14 cellular contexts compared by ENCODE assay signal in genomic region chr2:181471783-181472182, GRCh38. TPM values are rescaled to one million over a fixed set of nuclear protein-coding genes. Genes with fewer than 3 reads are reported as not detected.
DNase-seq lines count a peak whose midpoint lies in the region; ATAC-seq and TF ChIP-seq lines count a peak whose summit lies in the region.
"Had no signal": no experiment of that assay in that cellular context is flagged by ENCODE, and none has a peak within 500 bp of the region (broad histone marks: within the 10 kb centered on the region; RNA-seq: fewer than 3 reads in every experiment).

No MANE protein-coding gene starts in this region.

- H3K36me3 Mint-ChIP-seq in CD4-positive, alpha-beta T cell (ENCODE audit: low read depth) = peaks cover 92% of the 10 kb centered on the region
- H3K36me3 Mint-ChIP-seq in T-cell (peaks cover 68% of the 10 kb centered on the region), type B pancreatic cell (no peaks in the 10 kb centered on the region)

- POLR2A ChIA-PET in CD4-positive, alpha-beta T cell (lab: Charles Lee) = interaction anchor here (1.0 kb wide), 1 partner anchor 10 kb away, joined by 3 read pairs; no protein-coding TSS in a partner anchor
- POLR2A ChIA-PET in T-cell (lab: Charles Lee) = no interaction called here

- H3K27ac ChIP-seq in CD4-positive, alpha-beta T cell (ENCODE audit: low read depth, low read length) = peak overlapping the region; percentile 37
- no peak overlapping the region for H3K27ac ChIP-seq in esophagus squamous epithelium
- H3K27ac ChIP-seq: thyroid gland had no signal

- no peaks in the 10 kb centered on the region for H3K27me3 Mint-ChIP-seq in CD4-positive, alpha-beta T cell
- no peaks in the 10 kb centered on the region for H3K27me3 Mint-ChIP-seq in T-cell
- H3K27me3 Mint-ChIP-seq in type B pancreatic cell = no peaks in the 10 kb centered on the region

- no peaks in the 10 kb centered on the region for H3K27me3 ChIP-seq in CD4-positive, alpha-beta T cell (ENCODE audit: control insufficient read depth, insufficient read depth, low read length)
- H3K27me3 ChIP-seq in kidney epithelial cell (ENCODE audit: control insufficient read depth, insufficient read depth, low read length) (no peaks in the 10 kb centered on the region), esophagus squamous epithelium (no peaks in the 10 kb centered on the region)
- H3K27me3 ChIP-seq: thyroid gland had no signal

- no peaks in the 10 kb centered on the region for H3K9me3 ChIP-seq in CD4-positive, alpha-beta T cell (ENCODE audit: control insufficient read depth, low read length)
- no peaks in the 10 kb centered on the region for H3K9me3 ChIP-seq in esophagus squamous epithelium
- H3K9me3 ChIP-seq: thyroid gland had no signal

- TF ChIP-seq POLR2A in esophagus squamous epithelium (IDR thresholded peaks at IDR 0.05) = no peak

- H3K4me1 Mint-ChIP-seq in CD4-positive, alpha-beta T cell (ENCODE audit: low read depth) = peaks cover 72% of the 10 kb centered on the region
- peaks cover 82 to 89% (median 88%) of the 10 kb centered on the region in 3 donors for H3K4me1 Mint-ChIP-seq in T-cell
- H3K4me1 Mint-ChIP-seq in type B pancreatic cell (ENCODE audit: unreplicated experiment) = no peaks in the 10 kb centered on the region

- H3K27ac Mint-ChIP-seq in CD4-positive, alpha-beta T cell = peak overlapping the region; percentile 87
- H3K27ac Mint-ChIP-seq in T-cell (peak overlapping the region; percentile 29 to 44), type B pancreatic cell (no peak overlapping the region)

- H3K4me1 ChIP-seq in esophagus squamous epithelium = no peaks in the 10 kb centered on the region
- H3K4me1 ChIP-seq: thyroid gland had no signal

- intact Hi-C loops in CD4-positive, alpha-beta T cell (cut with DNase I, micrococcal nuclease) = no loop called here
- intact Hi-C loops in esophagus squamous epithelium (cut with DNase I) = no loop called here

- no peak for DNase-seq in CD4-positive, alpha-beta T cell
- DNase-seq in DMS79 treated with DMSO at 0.1 percent for 48 hours (lab: John Stamatoyannopoulos, UW) (peak; percentile 75), T-cell (peak in 1 of 34 experiments; percentile 4), kidney epithelial cell (ENCODE audit: low read depth) (peak; percentile 42), type B pancreatic cell (ENCODE audit: extremely low spot score, unreplicated experiment) (no peak), esophagus squamous epithelium (lab: John Stamatoyannopoulos, UW) (no peak), HuH-7 (ENCODE audit: low spot score) (no peak)
- DNase-seq: activated CD8-positive, alpha-beta memory T cell treated with anti-CD3 and anti-CD28 coated beads, Interleukin-2, amount 50 U/mL, for 48 hours; central memory CD4-positive, alpha-beta T cell; H7; midbrain; NCI-H2081 treated with DMSO at 0.1 percent for 48 hours; thyroid gland had no signal

- CTCF ChIA-PET in CD4-positive, alpha-beta T cell (lab: Charles Lee) = no interaction called here
- CTCF ChIA-PET in T-cell (lab: Charles Lee) = interaction anchor here (0.8 to 1.7 kb wide), 5 partner anchors 10 to 368 kb away, joined by 3 to 5 read pairs (median 3); no protein-coding TSS in a partner anchor

- H3K9me3 Mint-ChIP-seq in CD4-positive, alpha-beta T cell = no peaks in the 10 kb centered on the region
- H3K9me3 Mint-ChIP-seq in T-cell (no peaks in the 10 kb centered on the region), type B pancreatic cell (no peaks in the 10 kb centered on the region)

- TF ChIP-seq CTCF in CD4-positive, alpha-beta T cell (IDR thresholded peaks at IDR 0.05) = no peak
- no peak for TF ChIP-seq CTCF in kidney epithelial cell (IDR thresholded peaks at IDR 0.05; ENCODE audit: insufficient read depth, low read length, poor library complexity, severe bottlenecking)
- no peak for TF ChIP-seq CTCF in type B pancreatic cell (conservative IDR thresholded peaks at IDR 0.05)
- no peak for TF ChIP-seq CTCF in esophagus squamous epithelium (IDR thresholded peaks at IDR 0.05)

- no peak overlapping the region for H3K4me3 ChIP-seq in kidney epithelial cell (ENCODE audit: low read depth, low read length)
- H3K4me3 ChIP-seq in esophagus squamous epithelium = no peak overlapping the region
- H3K4me3 ChIP-seq: thyroid gland had no signal

- ATAC-seq in CD4-positive, alpha-beta T cell (ENCODE audit: poor library complexity) = no peak
- ATAC-seq in T-cell (replicated peaks in 1 of 4) (peak in 1 of 4 experiments; percentile 26), HG02678 (IDR thresholded peaks at IDR 0.05; ENCODE audit: unreplicated experiment) (no peak)

- H3K4me3 Mint-ChIP-seq in CD4-positive, alpha-beta T cell = peak overlapping the region; percentile 5
- peak overlapping the region; percentile 58 to 62 (median 61) for H3K4me3 Mint-ChIP-seq in T-cell
- no peak overlapping the region for H3K4me3 Mint-ChIP-seq in type B pancreatic cell

- H3K36me3 ChIP-seq in kidney epithelial cell (ENCODE audit: control insufficient read depth, insufficient read depth, low read length) (no peaks in the 10 kb centered on the region), esophagus squamous epithelium (no peaks in the 10 kb centered on the region)
- H3K36me3 ChIP-seq: thyroid gland had no signal

RNA-seq across cellular contexts. Expression of gene ITGA4, which starts 14.6 kb away (rescaled TPM):
- 10 to 100 TPM; 79.4 to 79.5 TPM for total RNA-seq in CD4-positive, alpha-beta T cell
- total RNA-seq in T-cell (100 to 1,000 TPM; 150 to 318 (median 255) TPM), kidney epithelial cell (8.6 and 11.0 TPM in 2 replicates), type B pancreatic cell (ENCODE audit: low replicate concordance) (0.90 and 9.5 TPM in 2 replicates), esophagus squamous epithelium (1 to 10 TPM; 1.6 to 9.0 (median 6.4) TPM)

Comparison
In these comparisons a context has a peak if more than half of its experiments do, and no peak if none do; other contexts are left out.
1. DNase-seq: peak in DMS79 treated with DMSO at 0.1 percent for 48 hours (single experiment) and kidney epithelial cell (single experiment); none in CD4-positive, alpha-beta T cell (0 of 10), type B pancreatic cell (single experiment), esophagus squamous epithelium (single experiment) and HuH-7 (single experiment).